In the genomic region with DNA sequence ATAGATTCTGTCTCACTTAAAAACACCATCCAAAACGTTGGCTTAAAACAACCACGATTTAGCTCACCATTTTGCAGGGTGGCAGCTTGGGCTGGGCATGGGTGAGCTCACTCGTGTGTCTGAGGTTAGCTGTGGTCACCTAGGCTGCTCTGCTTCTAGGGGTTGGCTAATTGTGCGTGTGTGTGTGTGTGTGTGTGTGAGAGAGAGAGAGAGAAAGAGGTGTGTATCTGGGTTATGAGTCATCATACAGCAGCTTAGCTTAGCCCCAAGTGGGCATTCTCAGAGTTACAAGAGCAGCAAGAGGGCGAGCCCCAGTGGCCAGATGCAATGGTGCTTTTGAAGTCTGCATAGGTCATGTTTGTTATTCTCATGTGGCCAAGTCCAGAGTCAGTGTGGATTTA, we compare ENCODE assay signal across 9 cellular contexts. TPM values are rescaled to one million over a fixed set of nuclear protein-coding genes. Genes with fewer than 3 reads are reported as not detected.
DNase-seq lines count a peak whose midpoint lies in the region; ATAC-seq and TF ChIP-seq lines count a peak whose summit lies in the region.
"Had no signal": no experiment of that assay in that cellular context is flagged by ENCODE, and none has a peak within 500 bp of the region (broad histone marks: within the 10 kb centered on the region; RNA-seq: fewer than 3 reads in every experiment).

No MANE protein-coding gene starts in this region.

- H3K36me3 ChIP-seq in left ventricle myocardium inferior (no peaks in the 10 kb centered on the region), transverse colon (no peaks in the 10 kb centered on the region)

- in situ Hi-C loops in transverse colon (cut with MboI; ENCODE audit: low pct_ligation_motif_present in 1 of 4, low pct_unique_long_range_greater_than_20kb in 1 of 4, low sequenced_read_pairs in 3 of 4), result no loop called here

- peaks cover 47% of the 10 kb centered on the region for H3K36me3 Mint-ChIP-seq in activated T-cell treated with anti-CD3 and anti-CD28 coated beads, Interleukin-2, amount 50 U/mL, for 24 hours (ENCODE audit: low read depth)

- peak overlapping the region; percentile 77 for H3K27ac Mint-ChIP-seq in activated T-cell treated with anti-CD3 and anti-CD28 coated beads, Interleukin-2, amount 50 U/mL, for 24 hours

- no peak for TF ChIP-seq POLR2A in transverse colon (IDR thresholded peaks at IDR 0.05)

- no peak for TF ChIP-seq EP300 in transverse colon (IDR thresholded peaks at IDR 0.05; ENCODE audit: low read depth)

- H3K9me3 ChIP-seq in left ventricle myocardium inferior (replicated peaks), result no peaks in the 10 kb centered on the region
- no peaks in the 10 kb centered on the region for H3K9me3 ChIP-seq in transverse colon

- no peak overlapping the region for H3K4me3 ChIP-seq in left ventricle myocardium inferior
- no peak overlapping the region for H3K4me3 ChIP-seq in transverse colon

- H3K27me3 Mint-ChIP-seq in activated T-cell treated with anti-CD3 and anti-CD28 coated beads, Interleukin-2, amount 50 U/mL, for 24 hours, result no peaks in the 10 kb centered on the region

- H3K4me1 Mint-ChIP-seq in activated T-cell treated with anti-CD3 and anti-CD28 coated beads, Interleukin-2, amount 50 U/mL, for 24 hours (ENCODE audit: low read depth), result peaks cover 74% of the 10 kb centered on the region

- peak; percentile 21 for TF ChIP-seq CTCF in left ventricle myocardium inferior (IDR thresholded peaks at IDR 0.05; ENCODE audit: borderline replicate concordance)
- TF ChIP-seq CTCF in transverse colon (IDR thresholded peaks at IDR 0.05), result peak in 2 of 5 experiments; percentile 6 to 41

- peak; percentile 38 for DNase-seq in stimulated activated CD4-positive, alpha-beta T cell treated with anti-CD3 and anti-CD28 coated beads, Interleukin-15, amount 100 ng/mL, for 24 hours
- no peak for DNase-seq in stimulated activated CD4-positive, alpha-beta T cell treated with anti-CD3 and anti-CD28 coated beads, Interleukin-12 subunit alpha, Interleukin-12 subunit beta, amount 100 ng/mL, for 4 hours
- DNase-seq in NCI-H226 (peak; percentile 89), left ventricle myocardium inferior (no peak), transverse colon (peak; percentile 9), NCI-H187 treated with DMSO at 0.1 percent for 48 hours (lab: John Stamatoyannopoulos, UW) (no peak)
- peak; percentile 57 for DNase-seq in activated T-cell treated with anti-CD3 and anti-CD28 coated beads, Interleukin-2, amount 50 U/mL, for 24 hours

- H3K4me1 ChIP-seq in left ventricle myocardium inferior (peaks cover 16% of the 10 kb centered on the region), transverse colon (peaks cover 9 to 45% (median 27%) of the 10 kb centered on the region in 4 donors)

- no peaks in the 10 kb centered on the region for H3K9me3 Mint-ChIP-seq in activated T-cell treated with anti-CD3 and anti-CD28 coated beads, Interleukin-2, amount 50 U/mL, for 24 hours

- 67% methylated on average over 5 of the region's 5 CpGs; no CpG with 5 or more reads in 1 of the 2 donors for WGBS in transverse colon (ENCODE audit: low coverage in 1 of 2), 2 donors

- H3K27me3 ChIP-seq in left ventricle myocardium inferior (ENCODE audit: low read depth) (no peaks in the 10 kb centered on the region), transverse colon (no peaks in the 10 kb centered on the region)

- H3K27ac ChIP-seq in left ventricle myocardium inferior (replicated peaks), result no peak overlapping the region
- H3K27ac ChIP-seq in transverse colon, result no peak overlapping the region

- ATAC-seq in HG02884 (IDR thresholded peaks at IDR 0.05; ENCODE audit: unreplicated experiment), result peak; percentile 87

- no peak overlapping the region for H3K4me3 Mint-ChIP-seq in activated T-cell treated with anti-CD3 and anti-CD28 coated beads, Interleukin-2, amount 50 U/mL, for 24 hours

- intact Hi-C loops in left ventricle myocardium inferior (cut with micrococcal nuclease), result no loop called here
- intact Hi-C loops in transverse colon (cut with DNase I; ENCODE audit: low total_unique reads), result no loop called here

RNA-seq across cellular contexts. Expression of a gene that starts 6.0 kb away (rescaled TPM):
- total RNA-seq in left ventricle myocardium inferior (8.5 TPM), transverse colon (10 to 100 TPM in 2 of 4 donors, 1 to 10 TPM in 2; 7.8 to 29.9 (median 10.3) TPM)

RNA-seq across cellular contexts. Expression of a gene that starts 35.5 kb away (rescaled TPM):
- 0.77 TPM for total RNA-seq in left ventricle myocardium inferior
- under 1 TPM in 1 of 4 donors, not detected in 3; 0.48 TPM for total RNA-seq in transverse colon
- total RNA-seq: lung microvascular endothelial cell had no signal

Comparison
In these comparisons a context has a peak if more than half of its experiments do, and no peak if none do; other contexts are left out.
1. DNase-seq: peak in stimulated activated CD4-positive, alpha-beta T cell treated with anti-CD3 and anti-CD28 coated beads, Interleukin-15, amount 100 ng/mL, for 24 hours (single experiment), NCI-H226 (single experiment), activated T-cell treated with anti-CD3 and anti-CD28 coated beads, Interleukin-2, amount 50 U/mL, for 24 hours (single experiment) and transverse colon (single experiment); none in stimulated activated CD4-positive, alpha-beta T cell treated with anti-CD3 and anti-CD28 coated beads, Interleukin-12 subunit alpha, Interleukin-12 subunit beta, amount 100 ng/mL, for 4 hours (single experiment), left ventricle myocardium inferior (single experiment) and NCI-H187 treated with DMSO at 0.1 percent for 48 hours (single experiment).